23 cellular contexts compared by ENCODE assay signal in genomic region chr1:116478621-116479020, GRCh38.
"Had no signal": no experiment of that assay in that cellular context is flagged by ENCODE, and none has a peak within 500 bp of the region (broad histone marks: within the 10 kb centered on the region; RNA-seq: fewer than 3 reads in every experiment).

No MANE protein-coding gene starts in this region.

- H3K27me3 ChIP-seq: right atrium auricular region, upper lobe of left lung had no signal

- H3K27ac Mint-ChIP-seq: activated T-cell treated with anti-CD3 and anti-CD28 coated beads, Interleukin-2, amount 50 U/mL, for 24 hours; activated T-helper 17 cell treated with anti-CD3 and anti-CD28 coated beads, Interleukin-2, amount 50 U/mL, for 72 hours; memory B cell; progenitor cell of endocrine pancreas had no signal

- H3K27me3 Mint-ChIP-seq: activated T-cell treated with anti-CD3 and anti-CD28 coated beads, Interleukin-2, amount 50 U/mL, for 24 hours; activated T-helper 17 cell treated with anti-CD3 and anti-CD28 coated beads, Interleukin-2, amount 50 U/mL, for 72 hours; progenitor cell of endocrine pancreas had no signal

- H3K9me3 ChIP-seq: right atrium auricular region, thoracic aorta, upper lobe of left lung had no signal

- H3K9me3 Mint-ChIP-seq: activated naive CD4-positive, alpha-beta T cell treated with anti-CD3 and anti-CD28 coated beads, Interleukin-2, amount 50 U/mL, for 72 hours; activated T-cell treated with anti-CD3 and anti-CD28 coated beads, Interleukin-2, amount 50 U/mL, for 24 hours; activated T-helper 17 cell treated with anti-CD3 and anti-CD28 coated beads, Interleukin-2, amount 50 U/mL, for 72 hours; memory B cell; naive B cell; neural crest cell had no signal

- H3K36me3 ChIP-seq: right atrium auricular region, thoracic aorta, upper lobe of left lung, WERI-Rb-1 had no signal

- H3K36me3 Mint-ChIP-seq: activated naive CD4-positive, alpha-beta T cell treated with anti-CD3 and anti-CD28 coated beads, Interleukin-2, amount 50 U/mL, for 72 hours; memory B cell; naive B cell had no signal

- H3K4me1 Mint-ChIP-seq: activated T-helper 17 cell treated with anti-CD3 and anti-CD28 coated beads, Interleukin-2, amount 50 U/mL, for 72 hours; memory B cell; naive B cell had no signal

- H3K4me3 Mint-ChIP-seq: activated T-cell treated with anti-CD3 and anti-CD28 coated beads, Interleukin-2, amount 50 U/mL, for 24 hours; activated T-helper 17 cell treated with anti-CD3 and anti-CD28 coated beads, Interleukin-2, amount 50 U/mL, for 72 hours; memory B cell; neural crest cell had no signal

- DNase-seq: activated CD4-positive, alpha-beta T cell treated with anti-CD3 and anti-CD28 coated beads for 1 hour; activated CD8-positive, alpha-beta memory T cell treated with anti-CD3 and anti-CD28 coated beads for 24 hours; activated CD8-positive, alpha-beta memory T cell treated with anti-CD3 and anti-CD28 coated beads, Interleukin-2, amount 50 U/mL, for 4 hours; activated T-cell treated with anti-CD3 and anti-CD28 coated beads, Interleukin-2, amount 50 U/mL, for 24 hours; aorta; central memory CD4-positive, alpha-beta T cell; dermis blood vessel endothelial cell; effector CD8-positive, alpha-beta T cell; foreskin melanocyte; naive B cell; stimulated activated CD4-positive, alpha-beta T cell treated with anti-CD3 and anti-CD28 coated beads, Interleukin-4, amount 100 ng/mL, for 24 hours; stimulated activated naive CD4-positive, alpha-beta T cell treated with Interleukin-2 at 50 U/mL for 16 hours; T-helper 1 cell; upper lobe of left lung; WERI-Rb-1 had no signal

- H3K4me3 ChIP-seq: right atrium auricular region, thoracic aorta, upper lobe of left lung had no signal

- ATAC-seq: activated naive CD4-positive, alpha-beta T cell treated with anti-CD3 and anti-CD28 coated beads, Interleukin-2, amount 50 U/mL, for 72 hours; activated T-helper 17 cell treated with anti-CD3 and anti-CD28 coated beads, Interleukin-2, amount 50 U/mL, for 72 hours; esophagus mucosa had no signal
